8 cellular contexts compared by ENCODE assay signal in the genomic region with DNA sequence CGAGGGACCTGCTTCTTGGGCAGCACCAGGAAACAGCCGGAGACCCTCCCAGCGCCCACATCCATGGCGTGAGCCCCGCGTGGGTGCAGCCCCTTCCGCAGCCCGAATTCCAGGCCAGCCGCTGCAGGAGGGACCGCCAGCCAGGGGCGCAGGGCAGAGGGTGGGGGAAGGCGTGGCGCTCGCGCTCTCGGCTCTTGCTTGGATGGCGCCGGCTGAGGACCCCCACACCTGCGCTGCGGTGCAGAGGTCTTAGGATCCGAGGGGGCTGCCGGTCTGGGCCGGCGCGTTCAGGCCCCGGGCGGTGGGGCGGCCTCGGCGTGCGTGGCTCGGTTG. TPM values are rescaled to one million over a fixed set of nuclear protein-coding genes. Genes with fewer than 3 reads are reported as not detected.
DNase-seq lines count a peak whose midpoint lies in the region; ATAC-seq and TF ChIP-seq lines count a peak whose summit lies in the region.

No MANE protein-coding gene starts in this region.

- no peak overlapping the region for H4K91ac ChIP-seq in trophoblast cell (ENCODE audit: low read depth, low read length)

- CTCF ChIA-PET in CD8-positive, alpha-beta memory T cell (lab: Charles Lee): interaction anchor here (1.2 to 4.2 kb wide), 4 partner anchors 9 to 229 kb away, joined by 3 to 40 read pairs (median 17); no protein-coding TSS in a partner anchor

- no peaks in the 10 kb centered on the region for H4K20me1 ChIP-seq in fibroblast of lung (ENCODE audit: control insufficient read depth, extremely low read depth, insufficient read depth, low read length)

- peaks cover 20 to 40% of the 10 kb centered on the region in 2 donors for H3K27me3 Mint-ChIP-seq in CD8-positive, alpha-beta memory T cell

- H2BK12ac ChIP-seq in trophoblast cell (ENCODE audit: low read length): no peak overlapping the region

- no peaks in the 10 kb centered on the region for H3K36me3 Mint-ChIP-seq in CD8-positive, alpha-beta memory T cell

- no peak overlapping the region for H3K4ac ChIP-seq in trophoblast cell (ENCODE audit: low read depth, low read length)

- H3K79me1 ChIP-seq in trophoblast cell (ENCODE audit: low read length): peaks cover 7% of the 10 kb centered on the region

- H3K18ac ChIP-seq in trophoblast cell (ENCODE audit: low read length): peak overlapping the region; percentile 13

- DNase-seq in CD8-positive, alpha-beta memory T cell: no peak
- DNase-seq in MG63: no peak
- no peak for DNase-seq in fibroblast of lung (ENCODE audit: low read depth in 2 of 2)
- no peak for DNase-seq in trophoblast cell
- DNase-seq in COLO668 (lab: John Stamatoyannopoulos, UW; ENCODE audit: unreplicated experiment): no peak
- DNase-seq in NCI-H510A (lab: John Stamatoyannopoulos, UW): no peak

- no peaks in the 10 kb centered on the region for H3K9me3 Mint-ChIP-seq in CD8-positive, alpha-beta memory T cell

- no peaks in the 10 kb centered on the region for H3K79me2 ChIP-seq in fibroblast of lung (ENCODE audit: control insufficient read depth, insufficient read depth, low read length)
- H3K79me2 ChIP-seq in trophoblast cell (ENCODE audit: control insufficient read depth, insufficient read depth, low read length, poor library complexity): peaks cover 5% of the 10 kb centered on the region

- peak overlapping the region; percentile 34 for H4K8ac ChIP-seq in trophoblast cell (ENCODE audit: low read depth, low read length)

- no peak overlapping the region for H3K4me2 ChIP-seq in fibroblast of lung (ENCODE audit: extremely low read depth, insufficient read depth, low read length)
- H3K4me2 ChIP-seq in trophoblast cell (ENCODE audit: low read length): peak overlapping the region; percentile 96

- H2AFZ ChIP-seq in fibroblast of lung (ENCODE audit: low read length) (peak overlapping the region; percentile 64), trophoblast cell (ENCODE audit: insufficient read depth, low read length, poor library complexity) (peak overlapping the region; percentile 62)

- H3K27me3 ChIP-seq in CD8-positive, alpha-beta memory T cell (ENCODE audit: insufficient read depth, low read length, poor library complexity, severe bottlenecking): peaks cover 20% of the 10 kb centered on the region
- H3K27me3 ChIP-seq in MG63: no peaks in the 10 kb centered on the region
- H3K27me3 ChIP-seq in fibroblast of lung (ENCODE audit: control insufficient read depth, insufficient read depth, low read length): no peaks in the 10 kb centered on the region
- peaks cover 25% of the 10 kb centered on the region for H3K27me3 ChIP-seq in trophoblast cell (ENCODE audit: insufficient read depth, low read length)

- H3K27ac Mint-ChIP-seq in CD8-positive, alpha-beta memory T cell: no peak overlapping the region

- POLR2A ChIA-PET in CD8-positive, alpha-beta memory T cell (lab: Charles Lee): interaction anchor here (0.6 to 1.2 kb wide), 2 partner anchors 29 to 715 kb away, joined by 4 to 6 read pairs; partner anchors contain the start of gene ACTG1

- no peak for TF ChIP-seq CTCF in fibroblast of lung (conservative IDR thresholded peaks at IDR 0.05 in 1 of 2, IDR thresholded peaks at IDR 0.05 in 1 of 2; ENCODE audit: low read depth in 1 of 2, low read length in 2 of 2)

- H2BK5ac ChIP-seq in trophoblast cell (ENCODE audit: low read depth, low read length, poor library complexity): no peak overlapping the region

- no peak overlapping the region for H3K14ac ChIP-seq in trophoblast cell (ENCODE audit: low read length)

- no peak overlapping the region for H3K9ac ChIP-seq in fibroblast of lung (ENCODE audit: insufficient read depth, low read length)
- H3K9ac ChIP-seq in trophoblast cell (ENCODE audit: low read length): peak overlapping the region; percentile 63

- peaks cover 20% of the 10 kb centered on the region for H3K4me1 ChIP-seq in CD8-positive, alpha-beta memory T cell (ENCODE audit: insufficient read depth, low read length)
- peaks cover 3% of the 10 kb centered on the region for H3K4me1 ChIP-seq in fibroblast of lung (ENCODE audit: control insufficient read depth, extremely low read depth, insufficient read depth, low read length)
- H3K4me1 ChIP-seq in trophoblast cell (ENCODE audit: control insufficient read depth in 1 of 2, insufficient read depth in 2 of 2, low read length in 2 of 2): peaks cover 11 to 20% of the 10 kb centered on the region in 2 experiments

- H2BK120ac ChIP-seq in trophoblast cell (ENCODE audit: insufficient read depth, low read length, poor library complexity): peak overlapping the region; percentile 38

- peaks cover 4 to 26% (median 11%) of the 10 kb centered on the region in 3 donors for H3K4me1 Mint-ChIP-seq in CD8-positive, alpha-beta memory T cell

- no CpG with 5 or more reads among the region's 32 CpGs for WGBS in trophoblast cell (ENCODE audit: extremely low coverage, insufficient coverage, insufficient read length)

- no peaks in the 10 kb centered on the region for H3K36me3 ChIP-seq in CD8-positive, alpha-beta memory T cell (ENCODE audit: insufficient read depth, low read length)
- no peaks in the 10 kb centered on the region for H3K36me3 ChIP-seq in MG63
- H3K36me3 ChIP-seq in fibroblast of lung (ENCODE audit: control insufficient read depth, insufficient read depth, low read length): no peaks in the 10 kb centered on the region
- no peaks in the 10 kb centered on the region for H3K36me3 ChIP-seq in trophoblast cell (ENCODE audit: control insufficient read depth in 1 of 2, insufficient read depth in 2 of 2, low read length in 2 of 2)

- peak overlapping the region; percentile 37 for H3K4me3 ChIP-seq in CD8-positive, alpha-beta memory T cell (ENCODE audit: low read length)
- H3K4me3 ChIP-seq in MG63 (peak overlapping the region; percentile 34), fibroblast of lung (replicated peaks in 1 of 4; ENCODE audit: control extremely low read depth in 1 of 4, insufficient read depth in 1 of 4, low read depth in 3 of 4, low read length in 4 of 4) (peak overlapping the region in 1 of 4 experiments; percentile 38), trophoblast cell (ENCODE audit: low read depth, low read length) (peak overlapping the region; percentile 61)

- H3K4me3 Mint-ChIP-seq in CD8-positive, alpha-beta memory T cell: peak overlapping the region in 2 of 7 donors; percentile 47 to 66

- ATAC-seq in GM21390 (IDR thresholded peaks at IDR 0.05; ENCODE audit: unreplicated experiment) (no peak), GM19328 (IDR thresholded peaks at IDR 0.05; ENCODE audit: unreplicated experiment) (no peak)

- H4K12ac ChIP-seq in trophoblast cell (ENCODE audit: low read depth, low read length): peak overlapping the region; percentile 66

- H3K9me3 ChIP-seq in CD8-positive, alpha-beta memory T cell (ENCODE audit: low read length): no peaks in the 10 kb centered on the region
- no peaks in the 10 kb centered on the region for H3K9me3 ChIP-seq in MG63
- no peaks in the 10 kb centered on the region for H3K9me3 ChIP-seq in fibroblast of lung (ENCODE audit: control insufficient read depth, insufficient read depth, low read depth, low read length)
- H3K9me3 ChIP-seq in trophoblast cell (ENCODE audit: insufficient read depth, low read depth, low read length): peaks cover 17% of the 10 kb centered on the region

- H3K27ac ChIP-seq in CD8-positive, alpha-beta memory T cell (ENCODE audit: low read depth, low read length): no peak overlapping the region
- H3K27ac ChIP-seq in fibroblast of lung (ENCODE audit: insufficient read depth, low read length) (no peak overlapping the region), trophoblast cell (ENCODE audit: low read depth, low read length) (no peak overlapping the region)

- no peak overlapping the region for H2AK5ac ChIP-seq in trophoblast cell (ENCODE audit: low read length)

- H3K23ac ChIP-seq in trophoblast cell (ENCODE audit: low read length): no peak overlapping the region

RNA-seq across cellular contexts. Expression of gene ACTG1, which starts 28.8 kb away (rescaled TPM):
- total RNA-seq in CD8-positive, alpha-beta memory T cell: 1,000 to 10,000 TPM; 5,175 to 5,190 TPM
- 1,950 TPM for polyA plus RNA-seq in CD8-positive, alpha-beta memory T cell
- 5,061 and 6,321 TPM in 2 replicates for total RNA-seq in MG63 (2014; rRNA removed; shearing (Covaris generic); ENCODE audit: low replicate concordance)
- 5,538 and 6,636 TPM in 2 replicates for total RNA-seq in fibroblast of lung
- polyA plus RNA-seq in fibroblast of lung: 8,446 and 8,888 TPM in 2 replicates
- polyA plus RNA-seq in fibroblast of lung (2012): 6,897 and 7,279 TPM in 2 replicates
- polyA minus RNA-seq in fibroblast of lung (ENCODE audit: low replicate concordance): 10,903 and 14,156 TPM in 2 replicates
- 7,950 and 8,000 TPM in 2 replicates for polyA plus RNA-seq in trophoblast cell (2013)

RNA-seq across cellular contexts. Expression of gene FSCN2, which starts 44.3 kb away (rescaled TPM):
- total RNA-seq in CD8-positive, alpha-beta memory T cell: under 1 TPM; 0.46 to 0.49 TPM
- not detected for polyA plus RNA-seq in CD8-positive, alpha-beta memory T cell
- total RNA-seq in MG63 (2014; rRNA removed; shearing (Covaris generic); ENCODE audit: low replicate concordance): 0.12 TPM in 1 of 2 replicates, not detected in the other
- total RNA-seq in fibroblast of lung: 1.5 and 2.0 TPM in 2 replicates
- 0.07 and 0.35 TPM in 2 replicates for polyA plus RNA-seq in fibroblast of lung
- 0.21 and 0.73 TPM in 2 replicates for polyA plus RNA-seq in fibroblast of lung (2012)
- polyA minus RNA-seq in fibroblast of lung (ENCODE audit: low replicate concordance): 0.39 TPM in 1 of 2 replicates, not detected in the other
- polyA plus RNA-seq in trophoblast cell (2013): 0.42 and 0.76 TPM in 2 replicates
